In genomic region chr11:103807806-103808205, GRCh38 we compare ENCODE assay signal across 25 cellular contexts.
DNase-seq lines count a peak whose midpoint lies in the region; ATAC-seq and TF ChIP-seq lines count a peak whose summit lies in the region.
"Had no signal": no experiment of that assay in that cellular context is flagged by ENCODE, and none has a peak within 500 bp of the region (broad histone marks: within the 10 kb centered on the region; RNA-seq: fewer than 3 reads in every experiment).

No MANE protein-coding gene starts in this region.

- TF ChIP-seq CTCF in choroid plexus epithelial cell (conservative IDR thresholded peaks at IDR 0.05; ENCODE audit: low read depth, low read length) (no peak), lower leg skin (IDR thresholded peaks at IDR 0.05) (no peak)

- H3K27ac ChIP-seq in mesodermal cell (ENCODE audit: low read depth, low read length, severe bottlenecking), result peak overlapping the region; percentile 26
- H3K27ac ChIP-seq: dorsolateral prefrontal cortex, neural progenitor cell, prostate gland, SJCRH30, thoracic aorta had no signal

- no peak for TF ChIP-seq POLR2A in lower leg skin (IDR thresholded peaks at IDR 0.05)

- H3K4me3 ChIP-seq in choroid plexus epithelial cell (ENCODE audit: low read depth, low read length) (no peak overlapping the region), mesodermal cell (ENCODE audit: extremely low read depth, insufficient read depth, low read length, poor library complexity, severe bottlenecking) (no peak overlapping the region), lower leg skin (ENCODE audit: low read depth, poor library complexity, severe bottlenecking) (no peak overlapping the region)
- H3K4me3 ChIP-seq: dorsolateral prefrontal cortex, neural progenitor cell, prostate gland, SJCRH30, thoracic aorta had no signal

- peak; percentile 22 for DNase-seq in Caki2 (ENCODE audit: low read depth)
- DNase-seq in NCI-H446 treated with DMSO at 0.1 percent for 48 hours (lab: John Stamatoyannopoulos, UW), result peak; percentile 64
- DNase-seq in choroid plexus epithelial cell (ENCODE audit: low read depth), result peak; percentile 55
- DNase-seq in NCI-H1417 (lab: John Stamatoyannopoulos, UW), result no peak
- no peak for DNase-seq in lower leg skin (ENCODE audit: low spot score in 2 of 2)
- DNase-seq: activated CD4-positive, alpha-beta T cell treated with anti-CD3 and anti-CD28 coated beads for 48 hours; activated naive CD4-positive, alpha-beta T cell treated with anti-CD3 and anti-CD28 coated beads for 36 hours; activated T-cell treated with anti-CD3 and anti-CD28 coated beads, Interleukin-2, amount 50 U/mL, for 72 hours; CD4-positive, CD25-positive, alpha-beta regulatory T cell; dorsolateral prefrontal cortex; erythroblast; Karpas-422; NCI-H2029 treated with DMSO at 0.1 percent for 48 hours; NK-92 treated with Interleukin-12 subunit alpha and Interleukin-12 subunit beta, amount 100 ng/mL, for 24 hours; SJCRH30; stimulated activated CD4-positive, alpha-beta T cell treated with anti-CD3 and anti-CD28 coated beads, Interleukin-4, amount 100 ng/mL, for 1 hour; stimulated activated naive CD4-positive, alpha-beta T cell had no signal

- intact Hi-C loops in lower leg skin (cut with DNase I; ENCODE audit: low total_unique reads), result no loop called here

- no peaks in the 10 kb centered on the region for H3K9me3 ChIP-seq in mesodermal cell (ENCODE audit: control insufficient read depth, low read length)
- H3K9me3 ChIP-seq: prostate gland, SJCRH30, thoracic aorta had no signal

- no peaks in the 10 kb centered on the region for H3K36me3 ChIP-seq in mesodermal cell (ENCODE audit: control insufficient read depth, insufficient read depth, low read length)
- H3K36me3 ChIP-seq: neural progenitor cell, prostate gland, SJCRH30, thoracic aorta had no signal

- WGBS in mesodermal cell (ENCODE audit: insufficient coverage in 2 of 2), 2 experiments, result 93 to 100% methylated on average over 1 of the region's 1 CpG
- WGBS in lower leg skin, 2 donors, result 54 to 58% methylated on average over 1 of the region's 1 CpG

- in situ Hi-C loops in Caki2 (cut with HindIII; ENCODE audit: low pct_unique_long_range_greater_than_20kb, low sequenced_read_pairs), result no loop called here

- H3K4me1 ChIP-seq in mesodermal cell (ENCODE audit: control insufficient read depth, insufficient read depth, low read length, poor library complexity, severe bottlenecking), result peaks cover 27% of the 10 kb centered on the region
- H3K4me1 ChIP-seq: neural progenitor cell, prostate gland, SJCRH30 had no signal

- ATAC-seq in HG03135 (IDR thresholded peaks at IDR 0.05; ENCODE audit: unreplicated experiment) (no peak), GM19351 (IDR thresholded peaks at IDR 0.05; ENCODE audit: unreplicated experiment) (no peak)
- ATAC-seq: activated T-cell treated with anti-CD3 and anti-CD28 coated beads, Interleukin-2, amount 50 U/mL, for 72 hours; left lobe of liver; Panc1 had no signal

Comparison
In these comparisons a context has a peak if more than half of its experiments do, and no peak if none do; other contexts are left out.
1. DNase-seq: peak in Caki2 (single experiment), NCI-H446 treated with DMSO at 0.1 percent for 48 hours (single experiment) and choroid plexus epithelial cell (single experiment); none in NCI-H1417 (0 of 3) and lower leg skin (0 of 2).